ENCODE assay signal across 12 cellular contexts in genomic region chr4:83855044-83855443, GRCh38.
DNase-seq lines count a peak whose midpoint lies in the region; FAIRE-seq and TF ChIP-seq lines count a peak whose summit lies in the region.
"Had no signal": no experiment of that assay in that cellular context is flagged by ENCODE, and none has a peak within 500 bp of the region (broad histone marks: within the 10 kb centered on the region; RNA-seq: fewer than 3 reads in every experiment).

No MANE protein-coding gene starts in this region.

- H3K27me3 Mint-ChIP-seq in activated T-cell treated with anti-CD3 and anti-CD28 coated beads, Interleukin-2, amount 50 U/mL, for 24 hours: peaks cover 3% of the 10 kb centered on the region
- H3K27me3 Mint-ChIP-seq: activated CD4-positive, alpha-beta T cell treated with anti-CD3 and anti-CD28 coated beads, Interleukin-2, amount 10 ng/mL, durations not matched to agents 24 days and 14 days had no signal

- intact Hi-C loops in left ventricle myocardium inferior (cut with micrococcal nuclease): no loop called here

- H3K9me3 ChIP-seq in left ventricle myocardium inferior (replicated peaks): no peaks in the 10 kb centered on the region

- H3K36me3 ChIP-seq in H7 (replicated peaks; ENCODE audit: control insufficient read depth, insufficient read depth, low read length) (no peaks in the 10 kb centered on the region), left ventricle myocardium inferior (no peaks in the 10 kb centered on the region)

- TF ChIP-seq CTCF in fibroblast of the aortic adventitia (IDR thresholded peaks at IDR 0.05; ENCODE audit: insufficient read depth, low read length) (no peak), left ventricle myocardium inferior (IDR thresholded peaks at IDR 0.05; ENCODE audit: borderline replicate concordance) (no peak)

- DNase-seq in H54 (ENCODE audit: insufficient read length, low spot score) (peak; percentile 12), SW480 (ENCODE audit: low spot score) (peak; percentile 26), fibroblast of the aortic adventitia (ENCODE audit: low read depth) (peak; percentile 96), stromal cell of bone marrow (ENCODE audit: low read depth) (peak; percentile 78), H7 (no peak), left ventricle myocardium inferior (no peak)
- no peak for DNase-seq in activated T-cell treated with anti-CD3 and anti-CD28 coated beads, Interleukin-2, amount 50 U/mL, for 24 hours
- DNase-seq: activated CD4-positive, alpha-beta T cell treated with anti-CD3 and anti-CD28 coated beads, Interleukin-2, amount 10 ng/mL, durations not matched to agents 24 days and 14 days; activated naive CD4-positive, alpha-beta T cell treated with Interleukin-2 at 50 U/mL for 16 hours; DND-41; NCI-H510A treated with DMSO at 0.1 percent for 48 hours; stimulated activated CD4-positive, alpha-beta T cell treated with anti-CD3 and anti-CD28 coated beads, Interleukin-4, amount 100 ng/mL, for 24 hours had no signal

- no peaks in the 10 kb centered on the region for H3K4me1 ChIP-seq in left ventricle myocardium inferior

- no peaks in the 10 kb centered on the region for H3K36me3 Mint-ChIP-seq in activated T-cell treated with anti-CD3 and anti-CD28 coated beads, Interleukin-2, amount 50 U/mL, for 24 hours (ENCODE audit: low read depth)

- peak; percentile 94 for FAIRE-seq in H54 (lab: Jason Lieb, UNC)

- H3K27ac Mint-ChIP-seq in activated T-cell treated with anti-CD3 and anti-CD28 coated beads, Interleukin-2, amount 50 U/mL, for 24 hours: no peak overlapping the region
- H3K27ac Mint-ChIP-seq: activated CD4-positive, alpha-beta T cell treated with anti-CD3 and anti-CD28 coated beads, Interleukin-2, amount 10 ng/mL, durations not matched to agents 24 days and 14 days had no signal

- H3K4me3 ChIP-seq in fibroblast of the aortic adventitia (ENCODE audit: low read depth, low read length): no peak overlapping the region
- H3K4me3 ChIP-seq in H7 (ENCODE audit: insufficient read depth, low read depth, low read length): no peak overlapping the region
- H3K4me3 ChIP-seq in left ventricle myocardium inferior: no peak overlapping the region

- H3K27me3 ChIP-seq in H7 (ENCODE audit: control insufficient read depth, insufficient read depth, low read length) (no peaks in the 10 kb centered on the region), left ventricle myocardium inferior (ENCODE audit: low read depth) (peaks cover 14% of the 10 kb centered on the region)

- no peaks in the 10 kb centered on the region for H3K9me3 Mint-ChIP-seq in activated T-cell treated with anti-CD3 and anti-CD28 coated beads, Interleukin-2, amount 50 U/mL, for 24 hours
- H3K9me3 Mint-ChIP-seq: activated CD4-positive, alpha-beta T cell treated with anti-CD3 and anti-CD28 coated beads, Interleukin-2, amount 10 ng/mL, durations not matched to agents 24 days and 14 days had no signal

- no peak overlapping the region for H3K27ac ChIP-seq in left ventricle myocardium inferior (replicated peaks)

- no peak for TF ChIP-seq POLR2A in H54 (IDR thresholded peaks at IDR 0.05; ENCODE audit: low read depth, low read length)

- H3K4me3 Mint-ChIP-seq in activated T-cell treated with anti-CD3 and anti-CD28 coated beads, Interleukin-2, amount 50 U/mL, for 24 hours: no peak overlapping the region
- H3K4me3 Mint-ChIP-seq: activated CD4-positive, alpha-beta T cell treated with anti-CD3 and anti-CD28 coated beads, Interleukin-2, amount 10 ng/mL, durations not matched to agents 24 days and 14 days had no signal

- no peaks in the 10 kb centered on the region for H3K4me1 Mint-ChIP-seq in activated T-cell treated with anti-CD3 and anti-CD28 coated beads, Interleukin-2, amount 50 U/mL, for 24 hours (ENCODE audit: low read depth)
- H3K4me1 Mint-ChIP-seq: activated CD4-positive, alpha-beta T cell treated with anti-CD3 and anti-CD28 coated beads, Interleukin-2, amount 10 ng/mL, durations not matched to agents 24 days and 14 days had no signal

Comparison
In these comparisons a context has a peak if more than half of its experiments do, and no peak if none do; other contexts are left out.
1. DNase-seq: peak in H54 (single experiment), SW480 (single experiment), fibroblast of the aortic adventitia (single experiment) and stromal cell of bone marrow (single experiment); none in activated T-cell treated with anti-CD3 and anti-CD28 coated beads, Interleukin-2, amount 50 U/mL, for 24 hours (single experiment), H7 (single experiment) and left ventricle myocardium inferior (single experiment).